ENCODE assay signal across 8 cellular contexts in the genomic region with DNA sequence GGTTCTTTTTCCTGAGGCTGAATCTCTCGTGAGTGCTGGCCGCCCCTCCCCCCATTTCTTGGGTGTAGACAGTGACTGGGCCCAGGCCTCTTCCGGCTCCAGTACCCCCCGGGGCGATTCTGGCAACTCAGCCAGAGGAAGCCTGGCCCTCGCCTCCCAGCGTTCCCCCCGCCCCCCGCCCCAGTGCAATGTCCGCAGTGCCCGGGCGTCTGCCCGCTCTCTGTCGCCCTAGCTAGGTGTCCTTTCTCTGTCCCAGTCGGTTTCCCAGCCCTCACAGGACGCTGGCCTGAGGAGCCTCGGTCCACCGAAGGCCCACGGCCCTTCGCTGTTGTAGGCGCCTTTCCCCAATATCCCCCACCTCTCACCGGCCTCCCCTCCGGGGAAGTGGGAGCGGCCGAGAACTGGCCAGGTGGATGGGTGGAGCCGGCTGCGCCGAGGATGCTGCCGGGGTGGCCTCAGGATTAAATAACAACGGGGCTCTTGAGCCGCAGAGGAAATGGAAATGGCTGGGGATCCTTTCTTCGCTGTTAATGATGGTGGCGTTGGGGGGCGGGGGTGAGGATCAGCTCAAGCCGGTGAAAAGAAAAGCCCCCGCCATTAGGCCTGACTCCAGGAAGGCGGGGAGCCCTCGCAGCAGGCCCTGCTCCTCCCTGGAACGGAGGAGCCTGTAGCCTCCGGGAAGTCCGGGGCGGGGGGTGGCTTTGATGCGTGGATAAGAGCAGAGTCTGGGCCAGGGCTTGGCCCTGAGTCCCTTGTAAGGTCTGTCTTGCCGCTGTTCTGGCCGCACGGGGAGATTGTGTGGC. TPM values are rescaled to one million over a fixed set of nuclear protein-coding genes. Genes with fewer than 3 reads are reported as not detected.
A peak's percentile ranks its signal among the peaks of the same experiment; 100 is the strongest.
DNase-seq lines count a peak whose midpoint lies in the region; ATAC-seq and TF ChIP-seq lines count a peak whose summit lies in the region.

No MANE protein-coding gene starts in this region.

- no peak overlapping the region for H3K27ac Mint-ChIP-seq in activated naive CD4-positive, alpha-beta T cell treated with anti-CD3 and anti-CD28 coated beads for 36 hours
- H3K27ac Mint-ChIP-seq in brain (peak overlapping the region; percentile 78 to 97 (median 83)), immature natural killer cell (peak overlapping the region in 1 of 6 donors; percentile 73)

- ATAC-seq in GM18498 (IDR thresholded peaks at IDR 0.05; ENCODE audit: unreplicated experiment), result no peak

- no peaks in the 10 kb centered on the region for H3K36me3 Mint-ChIP-seq in activated naive CD4-positive, alpha-beta T cell treated with anti-CD3 and anti-CD28 coated beads for 36 hours (ENCODE audit: low read depth)
- H3K36me3 Mint-ChIP-seq in brain, result peaks cover 3% of the 10 kb centered on the region
- no peaks in the 10 kb centered on the region for H3K36me3 Mint-ChIP-seq in immature natural killer cell

- intact Hi-C loops in activated naive CD4-positive, alpha-beta T cell treated with anti-CD3 and anti-CD28 coated beads for 36 hours (cut with micrococcal nuclease), result loop anchor here (1.0 to 2.0 kb wide), 6 partner anchors 31 to 402 kb away; no protein-coding TSS in a partner anchor
- intact Hi-C loops in PC-9 (cut with micrococcal nuclease; ENCODE audit: unreplicated experiment), result loop anchor here (1.0 to 10.0 kb wide), 9 partner anchors 31 to 369 kb away; no protein-coding TSS in a partner anchor

- POLR2A ChIA-PET in PC-9 (lab: Charles Lee; ENCODE audit: unreplicated experiment), result interaction anchor here (0.6 to 0.7 kb wide), 3 partner anchors 130 to 1697 kb away, joined by 3 to 7 read pairs (median 6); no protein-coding TSS in a partner anchor

- H3K27me3 Mint-ChIP-seq in activated naive CD4-positive, alpha-beta T cell treated with anti-CD3 and anti-CD28 coated beads for 36 hours (ENCODE audit: low read depth), result peaks cover 48% of the 10 kb centered on the region
- H3K27me3 Mint-ChIP-seq in brain, result peaks cover 56% of the 10 kb centered on the region
- H3K27me3 Mint-ChIP-seq in immature natural killer cell (ENCODE audit: low read depth in 3 of 3), result peaks cover 11 to 22% (median 20%) of the 10 kb centered on the region in 3 donors

- no peak for TF ChIP-seq CTCF in PC-9 (conservative IDR thresholded peaks at IDR 0.05)
- no peak for TF ChIP-seq CTCF in brain (conservative IDR thresholded peaks at IDR 0.05)

- H3K4me1 Mint-ChIP-seq in activated naive CD4-positive, alpha-beta T cell treated with anti-CD3 and anti-CD28 coated beads for 36 hours (ENCODE audit: low read depth), result peaks cover 22% of the 10 kb centered on the region
- H3K4me1 Mint-ChIP-seq in brain, result peaks cover 65% of the 10 kb centered on the region
- H3K4me1 Mint-ChIP-seq in immature natural killer cell, result peaks cover 24 to 30% of the 10 kb centered on the region in 2 donors

- H3K4me2 ChIP-seq in PC-9, result peak overlapping the region; percentile 87

- H3K4me1 ChIP-seq in PC-9 (replicated peaks; ENCODE audit: insufficient read depth), result peaks cover 37% of the 10 kb centered on the region

- H3F3A ChIP-seq in PC-9 (ENCODE audit: insufficient read depth, low read depth), result peaks cover 22% of the 10 kb centered on the region; the same call in 1 of the 2 replicates

- peaks cover 29% of the 10 kb centered on the region for H4K20me1 ChIP-seq in PC-9 (ENCODE audit: insufficient read depth)

- H3K9me3 ChIP-seq in PC-9 (ENCODE audit: insufficient read depth, low read depth), result no peaks in the 10 kb centered on the region

- CTCF ChIA-PET in activated naive CD4-positive, alpha-beta T cell treated with anti-CD3 and anti-CD28 coated beads for 36 hours (lab: Charles Lee), result interaction anchor here (0.6 to 2.0 kb wide), 7 partner anchors 24 to 1187 kb away, joined by 3 to 6 read pairs (median 3); no protein-coding TSS in a partner anchor
- CTCF ChIA-PET in PC-9 (lab: Charles Lee), result no interaction called here

- peak overlapping the region; percentile 82 for H3K4me3 ChIP-seq in PC-9

- H2AFZ ChIP-seq in PC-9, result peak overlapping the region; percentile 78

- no TSS peak for BruUV-seq in PC-9 (replicated peaks; lab: Mats Ljungman, UMichigan)

- peak; percentile 61 for DNase-seq in activated naive CD4-positive, alpha-beta T cell treated with anti-CD3 and anti-CD28 coated beads for 36 hours
- DNase-seq in activated naive CD4-positive, alpha-beta T cell treated with anti-CD3 and anti-CD28 coated beads, Interleukin-2, amount 50 U/mL, for 16 hours, result no peak
- DNase-seq in PC-9 (peak; percentile 62 to 71), immature natural killer cell (peak; percentile 13 to 16 (median 14)), NCI-H1048 (lab: John Stamatoyannopoulos, UW) (no peak)
- peak; percentile 32 for DNase-seq in stimulated activated CD4-positive, alpha-beta T cell treated with anti-CD3 and anti-CD28 coated beads, Interleukin-4, amount 100 ng/mL, for 24 hours

- peaks cover 72% of the 10 kb centered on the region for H3K79me2 ChIP-seq in PC-9 (ENCODE audit: low read depth)

- no peaks in the 10 kb centered on the region; the same call in 1 of the 2 replicates for H3K36me3 ChIP-seq in PC-9 (ENCODE audit: low read depth)

- H3K4me3 Mint-ChIP-seq in activated naive CD4-positive, alpha-beta T cell treated with anti-CD3 and anti-CD28 coated beads for 36 hours, result peak overlapping the region; percentile 85
- peak overlapping the region; percentile 87 to 97 (median 89) for H3K4me3 Mint-ChIP-seq in brain
- peak overlapping the region; percentile 85 to 93 (median 90) for H3K4me3 Mint-ChIP-seq in immature natural killer cell

- H3K9me2 ChIP-seq in PC-9 (ENCODE audit: insufficient read depth), result no peaks in the 10 kb centered on the region

- no peaks in the 10 kb centered on the region for H3K27me3 ChIP-seq in PC-9 (ENCODE audit: insufficient read depth, low read depth)

- H3K9me3 Mint-ChIP-seq in activated naive CD4-positive, alpha-beta T cell treated with anti-CD3 and anti-CD28 coated beads for 36 hours, result no peaks in the 10 kb centered on the region
- H3K9me3 Mint-ChIP-seq in brain (peaks cover 0 to 9% (median 0%) of the 10 kb centered on the region in 5 experiments), immature natural killer cell (no peaks in the 10 kb centered on the region)

- peak overlapping the region; percentile 85 for H3K27ac ChIP-seq in PC-9

RNA-seq across cellular contexts. Expression of a gene that starts 1.1 kb away (rescaled TPM):
- under 1 TPM; 0.31 to 0.67 TPM for total RNA-seq in activated naive CD4-positive, alpha-beta T cell treated with anti-CD3 and anti-CD28 coated beads for 36 hours
- total RNA-seq in PC-9 (2021), result 6.9 and 11.0 TPM in 2 replicates
- polyA plus RNA-seq in brain (ENCODE audit: insufficient read depth, low read depth, low replicate concordance), result 5.3 TPM
- not detected for polyA plus RNA-seq in immature natural killer cell

Comparison
In these comparisons a context has a peak if more than half of its experiments do, and no peak if none do; other contexts are left out.
1. DNase-seq: peak in activated naive CD4-positive, alpha-beta T cell treated with anti-CD3 and anti-CD28 coated beads for 36 hours (single experiment), PC-9 (2 of 2), immature natural killer cell (3 of 3) and stimulated activated CD4-positive, alpha-beta T cell treated with anti-CD3 and anti-CD28 coated beads, Interleukin-4, amount 100 ng/mL, for 24 hours (single experiment); none in activated naive CD4-positive, alpha-beta T cell treated with anti-CD3 and anti-CD28 coated beads, Interleukin-2, amount 50 U/mL, for 16 hours (single experiment) and NCI-H1048 (single experiment).
2. Peak in every context shown above with its lines, with median percentiles within 50 percentile points of each other: H3K4me3 Mint-ChIP-seq.